Comparison of ENCODE assay signal across 19 cellular contexts in the genomic region with DNA sequence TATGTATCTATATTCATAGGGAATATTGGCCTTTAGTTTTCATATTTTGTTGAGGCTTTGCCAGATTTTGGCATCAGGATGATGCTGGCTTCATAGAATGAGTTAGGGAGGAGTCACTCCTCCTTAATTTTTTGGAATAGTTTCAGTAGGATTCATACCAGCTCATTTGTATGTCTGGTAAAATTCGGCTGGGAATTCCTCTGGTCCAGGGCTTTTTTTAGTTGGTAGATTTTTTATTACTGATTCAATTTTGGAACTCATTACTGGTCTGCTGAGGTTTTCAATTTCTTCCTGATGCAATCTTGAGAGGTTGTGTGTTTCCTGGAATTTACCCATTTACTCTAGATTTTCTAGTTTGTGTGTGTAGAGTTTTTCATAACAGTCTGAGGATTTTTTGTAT.
"Had no signal": no experiment of that assay in that cellular context is flagged by ENCODE, and none has a peak within 500 bp of the region (broad histone marks: within the 10 kb centered on the region; RNA-seq: fewer than 3 reads in every experiment).

No MANE protein-coding gene starts in this region.

- H3K36me3 ChIP-seq: cardiac muscle cell, gastroesophageal sphincter, neural progenitor cell had no signal

- H3K27me3 ChIP-seq: cardiac muscle cell, esophagus muscularis mucosa, gastroesophageal sphincter, heart right ventricle, neural progenitor cell, tibial nerve, vagina had no signal

- H3K27ac ChIP-seq: cardiac muscle cell, esophagus muscularis mucosa, gastroesophageal sphincter, heart right ventricle, neural progenitor cell, parathyroid adenoma, tibial nerve, vagina had no signal

- H3K9me3 ChIP-seq: vagina had no signal

- H3K27ac Mint-ChIP-seq: activated naive CD8-positive, alpha-beta T cell treated with anti-CD3 and anti-CD28 coated beads, Interleukin-2, amount 50 U/mL, for 24 hours; activated T-helper 17 cell treated with anti-CD3 and anti-CD28 coated beads, Interleukin-2, amount 50 U/mL, for 72 hours; naive B cell; neural progenitor cell; stimulated activated memory B cell treated with anti-CD40 and anti-IgM and Interleukin-4, amounts not matched to agents 10 μg/mL and 1 μg/mL and 100 μg/mL, for 72 hours had no signal

- H3K4me2 ChIP-seq: neural progenitor cell had no signal

- H3K4me1 ChIP-seq: esophagus muscularis mucosa, gastroesophageal sphincter, heart right ventricle, neural progenitor cell, parathyroid adenoma, tibial nerve, vagina had no signal

- H3K4me3 Mint-ChIP-seq: activated naive CD8-positive, alpha-beta T cell treated with anti-CD3 and anti-CD28 coated beads, Interleukin-2, amount 50 U/mL, for 24 hours; activated T-helper 17 cell treated with anti-CD3 and anti-CD28 coated beads, Interleukin-2, amount 50 U/mL, for 72 hours; naive B cell; neural progenitor cell; stimulated activated memory B cell treated with anti-CD40 and anti-IgM and Interleukin-4, amounts not matched to agents 10 μg/mL and 1 μg/mL and 100 μg/mL, for 72 hours had no signal

- H3K9ac ChIP-seq: neural progenitor cell, parathyroid adenoma had no signal

- H3K36me3 Mint-ChIP-seq: naive B cell; stimulated activated memory B cell treated with anti-CD40 and anti-IgM and Interleukin-4, amounts not matched to agents 10 μg/mL and 1 μg/mL and 100 μg/mL, for 72 hours had no signal

- H2AFZ ChIP-seq: neural progenitor cell, parathyroid adenoma had no signal

- H3K4me3 ChIP-seq: cardiac muscle cell, esophagus muscularis mucosa, gastroesophageal sphincter, heart right ventricle, lung, neural progenitor cell, tibial nerve, vagina had no signal

- H3K79me2 ChIP-seq: parathyroid adenoma had no signal

- H3K4me1 Mint-ChIP-seq: activated naive CD8-positive, alpha-beta T cell treated with anti-CD3 and anti-CD28 coated beads, Interleukin-2, amount 50 U/mL, for 24 hours; activated T-helper 17 cell treated with anti-CD3 and anti-CD28 coated beads, Interleukin-2, amount 50 U/mL, for 72 hours; naive B cell; neural progenitor cell; stimulated activated memory B cell treated with anti-CD40 and anti-IgM and Interleukin-4, amounts not matched to agents 10 μg/mL and 1 μg/mL and 100 μg/mL, for 72 hours had no signal

- DNase-seq: activated CD4-positive, alpha-beta T cell treated with anti-CD3 and anti-CD28 coated beads, Interleukin-2, amount 50 U/mL, for 4 hours; activated CD4-positive, CD25-positive, alpha-beta regulatory T cell treated with anti-CD3 and anti-CD28 coated beads, Interleukin-2, amount 50 U/mL, for 72 hours; activated naive CD4-positive, alpha-beta T cell treated with Interleukin-2 at 50 U/mL for 16 hours; activated naive CD8-positive, alpha-beta T cell treated with anti-CD3 and anti-CD28 coated beads, Interleukin-2, amount 50 U/mL, for 24 hours; heart right ventricle; left cardiac atrium; naive B cell; substantia nigra; T-helper 1 cell had no signal
